In the genomic region with DNA sequence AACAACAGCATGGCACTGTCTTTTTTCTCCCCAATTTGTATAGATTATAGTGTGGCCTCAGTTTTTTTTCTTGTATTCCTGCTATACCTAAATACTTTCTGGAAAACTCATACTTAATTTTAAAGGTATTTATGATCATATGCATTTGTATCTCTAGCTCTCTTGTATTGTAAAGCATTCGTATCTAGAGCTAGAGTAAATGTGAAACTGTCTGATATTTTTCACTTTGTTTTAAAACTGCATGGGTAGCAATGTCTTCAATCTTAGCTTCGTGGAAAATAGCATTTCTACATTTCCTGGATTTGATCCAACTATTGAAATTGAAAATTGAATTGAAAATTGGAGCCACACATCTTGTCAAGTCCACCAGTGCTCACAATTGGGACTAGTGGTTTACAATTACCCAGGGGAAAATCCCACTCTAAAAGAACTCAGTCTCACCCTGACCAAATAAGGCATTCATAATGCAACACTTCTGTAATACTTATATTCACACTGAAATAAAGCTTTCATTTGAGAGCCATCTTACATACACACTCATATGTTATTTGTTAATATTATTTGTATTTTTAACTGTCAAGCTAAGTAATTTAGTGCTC, we compare ENCODE assay signal across 10 cellular contexts. TPM values are rescaled to one million over a fixed set of nuclear protein-coding genes. Genes with fewer than 3 reads are reported as not detected.
DNase-seq lines count a peak whose midpoint lies in the region; ATAC-seq and TF ChIP-seq lines count a peak whose summit lies in the region.
"Had no signal": no experiment of that assay in that cellular context is flagged by ENCODE, and none has a peak within 500 bp of the region (broad histone marks: within the 10 kb centered on the region; RNA-seq: fewer than 3 reads in every experiment).

No MANE protein-coding gene starts in this region.

- no peaks in the 10 kb centered on the region for H3K36me3 ChIP-seq in SK-N-MC (ENCODE audit: insufficient read depth, low read length)
- no peaks in the 10 kb centered on the region for H3K36me3 ChIP-seq in PC-9 (ENCODE audit: low read depth)

- BruUV-seq in PC-9 (replicated peaks; lab: Mats Ljungman, UMichigan), result no TSS peak

- no peaks in the 10 kb centered on the region for H4K20me1 ChIP-seq in PC-9 (ENCODE audit: insufficient read depth)

- H2AFZ ChIP-seq in PC-9, result no peak overlapping the region

- TF ChIP-seq CTCF in PC-9 (conservative IDR thresholded peaks at IDR 0.05), result no peak

- H3K4me3 ChIP-seq in SK-N-MC, result no peak overlapping the region
- H3K4me3 ChIP-seq in PC-9, result no peak overlapping the region
- H3K4me3 ChIP-seq: A549, dorsolateral prefrontal cortex had no signal

- peak overlapping the region; percentile 20 for H3K9ac ChIP-seq in SK-N-MC (ENCODE audit: insufficient read length)

- peaks cover under 1% of the 10 kb centered on the region; the same call in 1 of the 2 replicates for H3K4me1 ChIP-seq in PC-9 (replicated peaks; ENCODE audit: insufficient read depth)

- H3K9me3 ChIP-seq in SK-N-MC (ENCODE audit: low read depth, low read length) (no peaks in the 10 kb centered on the region), PC-9 (ENCODE audit: insufficient read depth, low read depth) (no peaks in the 10 kb centered on the region)
- H3K9me3 ChIP-seq: A549 had no signal

- POLR2A ChIA-PET in PC-9 (lab: Charles Lee; ENCODE audit: unreplicated experiment), result interaction anchor here (0.6 kb wide), 1 partner anchor 214 kb away, joined by 8 read pairs; no protein-coding TSS in a partner anchor

- peak; percentile 55 for ATAC-seq in HG02588 (IDR thresholded peaks at IDR 0.05; ENCODE audit: unreplicated experiment)
- ATAC-seq in stimulated activated memory B cell treated with anti-CD40 and anti-IgM and Interleukin-4, amounts not matched to agents 10 μg/mL and 1 μg/mL and 100 μg/mL, for 72 hours, result peak; percentile 80
- ATAC-seq: A549 had no signal

- H3K27ac ChIP-seq in SK-N-MC (0 out of 2 replicates have a peak overlapping the region, but pooled peaks have one; percentile 36), PC-9 (no peak overlapping the region)
- H3K27ac ChIP-seq: dorsolateral prefrontal cortex had no signal

- no peaks in the 10 kb centered on the region for H3F3A ChIP-seq in PC-9 (ENCODE audit: insufficient read depth, low read depth)

- no peak overlapping the region for H3K4me2 ChIP-seq in PC-9

- H3K4me1 Mint-ChIP-seq in activated CD4-positive, alpha-beta T cell treated with anti-CD3 and anti-CD28 coated beads, Interleukin-2, amount 10 ng/mL, durations not matched to agents 24 days and 14 days, result peaks cover 44% of the 10 kb centered on the region
- peaks cover 43% of the 10 kb centered on the region for H3K4me1 Mint-ChIP-seq in stimulated activated memory B cell treated with anti-CD40 and anti-IgM and Interleukin-4, amounts not matched to agents 10 μg/mL and 1 μg/mL and 100 μg/mL, for 72 hours

- H3K9me3 Mint-ChIP-seq in activated CD4-positive, alpha-beta T cell treated with anti-CD3 and anti-CD28 coated beads, Interleukin-2, amount 10 ng/mL, durations not matched to agents 24 days and 14 days, result peaks cover 12% of the 10 kb centered on the region
- no peaks in the 10 kb centered on the region for H3K9me3 Mint-ChIP-seq in stimulated activated memory B cell treated with anti-CD40 and anti-IgM and Interleukin-4, amounts not matched to agents 10 μg/mL and 1 μg/mL and 100 μg/mL, for 72 hours

- H3K79me2 ChIP-seq in PC-9 (ENCODE audit: low read depth), result no peaks in the 10 kb centered on the region

- intact Hi-C loops in activated CD4-positive, alpha-beta T cell treated with anti-CD3 and anti-CD28 coated beads, Interleukin-2, amount 10 ng/mL, durations not matched to agents 24 days and 14 days (cut with micrococcal nuclease), result loop anchor here (1.0 to 2.0 kb wide), 4 partner anchors 16 to 295 kb away; no protein-coding TSS in a partner anchor
- intact Hi-C loops in PC-9 (cut with micrococcal nuclease; ENCODE audit: unreplicated experiment), result loop anchor here (1.0 kb wide), 1 partner anchor 9 kb away; no protein-coding TSS in a partner anchor

- peak overlapping the region; percentile 37 for H3K4me3 Mint-ChIP-seq in activated CD4-positive, alpha-beta T cell treated with anti-CD3 and anti-CD28 coated beads, Interleukin-2, amount 10 ng/mL, durations not matched to agents 24 days and 14 days
- peak overlapping the region; percentile 54 for H3K4me3 Mint-ChIP-seq in stimulated activated memory B cell treated with anti-CD40 and anti-IgM and Interleukin-4, amounts not matched to agents 10 μg/mL and 1 μg/mL and 100 μg/mL, for 72 hours

- peak overlapping the region; percentile 85 for H3K27ac Mint-ChIP-seq in activated CD4-positive, alpha-beta T cell treated with anti-CD3 and anti-CD28 coated beads, Interleukin-2, amount 10 ng/mL, durations not matched to agents 24 days and 14 days
- H3K27ac Mint-ChIP-seq in stimulated activated memory B cell treated with anti-CD40 and anti-IgM and Interleukin-4, amounts not matched to agents 10 μg/mL and 1 μg/mL and 100 μg/mL, for 72 hours, result peak overlapping the region; percentile 87

- CTCF ChIA-PET in PC-9 (lab: Charles Lee), result no interaction called here

- no peak for DNase-seq in activated CD4-positive, alpha-beta T cell treated with anti-CD3 and anti-CD28 coated beads, Interleukin-2, amount 10 ng/mL, durations not matched to agents 24 days and 14 days
- DNase-seq in activated CD4-positive, alpha-beta T cell treated with anti-CD3 and anti-CD28 coated beads for 48 hours, result no peak
- DNase-seq in SK-N-MC (ENCODE audit: low read depth, low spot score) (no peak), PC-9 (no peak)
- DNase-seq in stimulated activated CD4-positive, alpha-beta T cell treated with anti-CD3 and anti-CD28 coated beads, Interleukin-15, amount 100 ng/mL, for 24 hours, result no peak
- no peak for DNase-seq in activated effector memory CD4-positive, alpha-beta T cell treated with anti-CD3 and anti-CD28 coated beads, Interleukin-2, amount 50 U/mL, for 16 hours
- DNase-seq: dorsolateral prefrontal cortex had no signal

- no peaks in the 10 kb centered on the region for H3K27me3 ChIP-seq in PC-9 (ENCODE audit: insufficient read depth, low read depth)

- H3K36me3 Mint-ChIP-seq in activated CD4-positive, alpha-beta T cell treated with anti-CD3 and anti-CD28 coated beads, Interleukin-2, amount 10 ng/mL, durations not matched to agents 24 days and 14 days (ENCODE audit: low read depth), result no peaks in the 10 kb centered on the region
- H3K36me3 Mint-ChIP-seq in stimulated activated memory B cell treated with anti-CD40 and anti-IgM and Interleukin-4, amounts not matched to agents 10 μg/mL and 1 μg/mL and 100 μg/mL, for 72 hours, result no peaks in the 10 kb centered on the region

- no peaks in the 10 kb centered on the region for H3K27me3 Mint-ChIP-seq in activated CD4-positive, alpha-beta T cell treated with anti-CD3 and anti-CD28 coated beads, Interleukin-2, amount 10 ng/mL, durations not matched to agents 24 days and 14 days
- H3K27me3 Mint-ChIP-seq in stimulated activated memory B cell treated with anti-CD40 and anti-IgM and Interleukin-4, amounts not matched to agents 10 μg/mL and 1 μg/mL and 100 μg/mL, for 72 hours, result no peaks in the 10 kb centered on the region

- H3K9me2 ChIP-seq in PC-9 (ENCODE audit: insufficient read depth), result no peaks in the 10 kb centered on the region

RNA-seq across cellular contexts. Expression of gene KLF6, which starts 51.3 kb away (rescaled TPM):
- total RNA-seq in activated CD4-positive, alpha-beta T cell treated with anti-CD3 and anti-CD28 coated beads, Interleukin-2, amount 10 ng/mL, durations not matched to agents 24 days and 14 days, result 116 and 127 TPM in 2 replicates
- total RNA-seq in PC-9 (2021), result 27.7 and 41.9 TPM in 2 replicates
